In genomic region chr6:154650351-154650750, GRCh38 we compare ENCODE assay signal across 24 cellular contexts.
DNase-seq lines count a peak whose midpoint lies in the region; ATAC-seq and TF ChIP-seq lines count a peak whose summit lies in the region.
"Had no signal": no experiment of that assay in that cellular context is flagged by ENCODE, and none has a peak within 500 bp of the region (broad histone marks: within the 10 kb centered on the region; RNA-seq: fewer than 3 reads in every experiment).

No MANE protein-coding gene starts in this region.

- H3K56ac ChIP-seq in mesendoderm (ENCODE audit: low read length): no peak overlapping the region

- H3K4me3 Mint-ChIP-seq in activated T-helper 17 cell treated with anti-CD3 and anti-CD28 coated beads, Interleukin-2, amount 50 U/mL, for 72 hours: no peak overlapping the region
- H3K4me3 Mint-ChIP-seq: activated B cell treated with CpG ODN at 0.5 μM for 24 hours; activated naive CD8-positive, alpha-beta T cell treated with anti-CD3 and anti-CD28 coated beads, Interleukin-2, amount 50 U/mL, for 24 hours; type B pancreatic cell had no signal

- no peaks in the 10 kb centered on the region for H3K79me1 ChIP-seq in mesendoderm (ENCODE audit: low read length)

- H3K4me2 ChIP-seq in mesendoderm (ENCODE audit: low read length): no peak overlapping the region

- H3K4ac ChIP-seq in mesendoderm (ENCODE audit: low read depth, low read length): no peak overlapping the region

- H3K9ac ChIP-seq in mesendoderm (ENCODE audit: low read length): no peak overlapping the region

- no peaks in the 10 kb centered on the region for H3K9me3 ChIP-seq in right atrium auricular region
- H3K9me3 ChIP-seq in upper lobe of right lung: no peaks in the 10 kb centered on the region
- H3K9me3 ChIP-seq: colonic mucosa had no signal

- H3K27ac ChIP-seq in right atrium auricular region (peak overlapping the region; percentile 24 to 30), coronary artery (peak overlapping the region; percentile 11 to 69), mesendoderm (ENCODE audit: low read depth, low read length) (no peak overlapping the region), upper lobe of right lung (peak overlapping the region; percentile 37)
- H3K27ac ChIP-seq: C4-2B, colonic mucosa had no signal

- no peak overlapping the region for H4K8ac ChIP-seq in mesendoderm (ENCODE audit: low read depth, low read length)

- no peak for DNase-seq in right atrium auricular region (ENCODE audit: low spot score)
- no peak for DNase-seq in left ventricle myocardium superior
- DNase-seq in coronary artery (ENCODE audit: low spot score): no peak
- DNase-seq in mesendoderm: no peak
- no peak for DNase-seq in upper lobe of right lung
- DNase-seq in dedifferentiated amniotic fluid mesenchymal stem cell (ENCODE audit: extremely low spot score): no peak
- DNase-seq: ACHN; activated B cell treated with CpG ODN at 0.5 μM for 24 hours; activated CD4-positive, alpha-beta T cell treated with anti-CD3 and anti-CD28 coated beads, Interleukin-2, amount 50 U/mL, for 48 hours; activated CD8-positive, alpha-beta memory T cell treated with anti-CD3 and anti-CD28 coated beads, Interleukin-2, amount 50 U/mL, for 48 hours; activated effector memory CD4-positive, alpha-beta T cell treated with Interleukin-2 at 50 U/mL for 16 hours; activated naive CD8-positive, alpha-beta T cell treated with anti-CD3 and anti-CD28 coated beads, Interleukin-2, amount 50 U/mL, for 24 hours; Calu3; colonic mucosa; head of caudate nucleus; NCI-H1092; NCI-H524 treated with DMSO at 0.1 percent for 48 hours; stimulated activated CD4-positive, alpha-beta T cell treated with anti-CD3 and anti-CD28 coated beads, Interleukin-12 subunit alpha, Interleukin-12 subunit beta, amount 100 ng/mL, for 4 hours; stimulated activated CD4-positive, alpha-beta T cell treated with anti-CD3 and anti-CD28 coated beads, Interleukin-4, amount 100 ng/mL, for 4 hours; stimulated activated naive CD8-positive, alpha-beta T cell treated with anti-CD3 and anti-CD28 coated beads, Interleukin-15, Interleukin-2, amounts not matched to agents 100 U/mL and 50 U/mL, for 24 hours had no signal

- no peaks in the 10 kb centered on the region for H3K27me3 ChIP-seq in right atrium auricular region
- H3K27me3 ChIP-seq in mesendoderm (ENCODE audit: insufficient read depth, low read length, poor library complexity): no peaks in the 10 kb centered on the region
- no peaks in the 10 kb centered on the region for H3K27me3 ChIP-seq in upper lobe of right lung
- H3K27me3 ChIP-seq: colonic mucosa had no signal

- no peak overlapping the region for H2BK15ac ChIP-seq in mesendoderm (replicated peaks; ENCODE audit: low read depth)

- H3K9me3 Mint-ChIP-seq in activated T-helper 17 cell treated with anti-CD3 and anti-CD28 coated beads, Interleukin-2, amount 50 U/mL, for 72 hours: no peaks in the 10 kb centered on the region
- H3K9me3 Mint-ChIP-seq: activated B cell treated with CpG ODN at 0.5 μM for 24 hours had no signal

- H3K36me3 ChIP-seq in right atrium auricular region: no peaks in the 10 kb centered on the region
- no peaks in the 10 kb centered on the region for H3K36me3 ChIP-seq in mesendoderm (ENCODE audit: control insufficient read depth, insufficient read depth, low read length)
- H3K36me3 ChIP-seq in upper lobe of right lung: no peaks in the 10 kb centered on the region
- H3K36me3 ChIP-seq: colonic mucosa had no signal

- no peak overlapping the region for H3K27ac Mint-ChIP-seq in activated T-helper 17 cell treated with anti-CD3 and anti-CD28 coated beads, Interleukin-2, amount 50 U/mL, for 72 hours
- H3K27ac Mint-ChIP-seq: activated B cell treated with CpG ODN at 0.5 μM for 24 hours; activated naive CD8-positive, alpha-beta T cell treated with anti-CD3 and anti-CD28 coated beads, Interleukin-2, amount 50 U/mL, for 24 hours; type B pancreatic cell had no signal

- ATAC-seq in left ventricle myocardium superior (no peak), upper lobe of right lung (peak; percentile 79), SK-N-SH treated with all-trans-retinoic acid at 6 μM for 48 hours (no peak)
- ATAC-seq in activated T-helper 17 cell treated with anti-CD3 and anti-CD28 coated beads, Interleukin-2, amount 50 U/mL, for 72 hours (replicated peaks): no peak
- ATAC-seq: activated naive CD8-positive, alpha-beta T cell treated with anti-CD3 and anti-CD28 coated beads, Interleukin-2, amount 50 U/mL, for 24 hours; stimulated activated naive CD8-positive, alpha-beta T cell treated with anti-CD3 and anti-CD28 coated beads, Interleukin-15, Interleukin-2, amounts not matched to agents 100 U/mL and 50 U/mL, for 24 hours had no signal

- no peak overlapping the region for H2BK5ac ChIP-seq in mesendoderm (ENCODE audit: low read length)

- H3K4me1 ChIP-seq in right atrium auricular region (peaks cover 0 to 19% of the 10 kb centered on the region in 2 donors), mesendoderm (ENCODE audit: control insufficient read depth, low read depth, low read length) (peaks cover 3% of the 10 kb centered on the region), upper lobe of right lung (peaks cover 16% of the 10 kb centered on the region)
- H3K4me1 ChIP-seq: colonic mucosa had no signal

- no peaks in the 10 kb centered on the region for H3K27me3 Mint-ChIP-seq in activated T-helper 17 cell treated with anti-CD3 and anti-CD28 coated beads, Interleukin-2, amount 50 U/mL, for 72 hours

- H3K79me2 ChIP-seq in mesendoderm (ENCODE audit: control insufficient read depth, insufficient read depth, low read length): no peaks in the 10 kb centered on the region

- H3K4me1 Mint-ChIP-seq in activated T-helper 17 cell treated with anti-CD3 and anti-CD28 coated beads, Interleukin-2, amount 50 U/mL, for 72 hours: no peaks in the 10 kb centered on the region
- H3K4me1 Mint-ChIP-seq: activated B cell treated with CpG ODN at 0.5 μM for 24 hours; activated naive CD8-positive, alpha-beta T cell treated with anti-CD3 and anti-CD28 coated beads, Interleukin-2, amount 50 U/mL, for 24 hours had no signal

- H2AK5ac ChIP-seq in mesendoderm (ENCODE audit: low read length): no peak overlapping the region

- TF ChIP-seq CTCF in right atrium auricular region (IDR thresholded peaks at IDR 0.05): no peak
- no peak for TF ChIP-seq CTCF in coronary artery (IDR thresholded peaks at IDR 0.05)
- no peak for TF ChIP-seq CTCF in upper lobe of right lung (IDR thresholded peaks at IDR 0.05)

- H2BK120ac ChIP-seq in mesendoderm (ENCODE audit: low read depth, low read length): no peak overlapping the region

- H3K36me3 Mint-ChIP-seq in activated T-helper 17 cell treated with anti-CD3 and anti-CD28 coated beads, Interleukin-2, amount 50 U/mL, for 72 hours (ENCODE audit: low read depth): no peaks in the 10 kb centered on the region
- H3K36me3 Mint-ChIP-seq: type B pancreatic cell had no signal

- H3K18ac ChIP-seq in mesendoderm (ENCODE audit: low read length): no peak overlapping the region

- peak overlapping the region; percentile 26 for H4K5ac ChIP-seq in mesendoderm (ENCODE audit: low read length)

- H3K4me3 ChIP-seq in right atrium auricular region (no peak overlapping the region), coronary artery (no peak overlapping the region), mesendoderm (ENCODE audit: low read length) (no peak overlapping the region), upper lobe of right lung (no peak overlapping the region)
- H3K4me3 ChIP-seq: colonic mucosa had no signal

- intact Hi-C loops in left ventricle myocardium superior (cut with micrococcal nuclease): no loop called here
- intact Hi-C loops in upper lobe of right lung (cut with DNase I): no loop called here

- no CpG with 5 or more reads among the region's 2 CpGs for WGBS in mesendoderm (ENCODE audit: extremely low coverage, insufficient coverage, low lambda C conversion rate)

- H3K23ac ChIP-seq in mesendoderm (ENCODE audit: low read length): no peak overlapping the region

TF ChIP-seq in SK-N-SH treated with all-trans-retinoic acid at 6 μM for 48 hours, 23 proteins besides CTCF, POLR2A, EP300 and RAD21 (continues in another document):
- no peak for TF ChIP-seq GLIS3 (CRISPR knock-in tag; IDR thresholded peaks at IDR 0.05)
- TF ChIP-seq ISL1 (CRISPR knock-in tag; IDR thresholded peaks at IDR 0.05): no peak
- no peak for TF ChIP-seq CSDC2 (CRISPR knock-in tag; IDR thresholded peaks at IDR 0.05)
- TF ChIP-seq ZNF565 (CRISPR knock-in tag; conservative IDR thresholded peaks at IDR 0.05; ENCODE audit: low read depth): no peak
- TF ChIP-seq ZFP30 (CRISPR knock-in tag; IDR thresholded peaks at IDR 0.05): no peak
- TF ChIP-seq ZNF8 (CRISPR knock-in tag; IDR thresholded peaks at IDR 0.05): no peak
- no peak for TF ChIP-seq PATZ1 (CRISPR knock-in tag; IDR thresholded peaks at IDR 0.05; ENCODE audit: borderline replicate concordance)
- TF ChIP-seq TCF4 (CRISPR knock-in tag; IDR thresholded peaks at IDR 0.05; ENCODE audit: borderline replicate concordance): no peak
- no peak for TF ChIP-seq OSR1 (CRISPR knock-in tag; IDR thresholded peaks at IDR 0.05)
- TF ChIP-seq SNAI2 (CRISPR knock-in tag; IDR thresholded peaks at IDR 0.05): no peak
- TF ChIP-seq ZFP3 (CRISPR knock-in tag; IDR thresholded peaks at IDR 0.05): no peak
- no peak for TF ChIP-seq ARNTL (CRISPR knock-in tag; IDR thresholded peaks at IDR 0.05; ENCODE audit: borderline replicate concordance, low read depth)
- no peak for TF ChIP-seq ESRRG (CRISPR knock-in tag; IDR thresholded peaks at IDR 0.05)
